34 cellular contexts compared by ENCODE assay signal in the genomic region with DNA sequence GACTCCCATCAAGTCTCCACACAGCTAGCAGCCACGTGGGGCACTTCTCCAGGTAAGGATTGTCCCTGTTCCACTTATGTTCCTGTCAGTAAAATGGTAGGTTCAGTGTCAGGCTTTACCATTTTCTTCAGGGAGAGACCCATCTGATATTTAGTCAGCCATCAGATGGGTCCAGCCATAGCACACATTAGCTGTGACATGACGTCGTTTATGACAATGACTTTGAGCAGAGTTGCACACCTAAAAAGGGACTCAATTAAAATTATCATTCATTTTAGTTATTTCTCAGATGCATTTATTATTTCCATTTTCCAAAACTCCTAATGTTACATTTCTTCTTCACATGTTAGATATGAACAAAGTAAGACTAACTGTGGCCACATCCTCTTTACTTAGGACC.
"Had no signal": no experiment of that assay in that cellular context is flagged by ENCODE, and none has a peak within 500 bp of the region (broad histone marks: within the 10 kb centered on the region; RNA-seq: fewer than 3 reads in every experiment).

No MANE protein-coding gene starts in this region.

- H3K27me3 ChIP-seq: MG63 had no signal

- H3K36me3 ChIP-seq: MG63 had no signal

- H3K4me3 ChIP-seq: MG63 had no signal

- DNase-seq: Karpas-422, Kasumi-1, MG63, MM.1S, MV-4-11, NCI-H1048, NCI-H1092, NCI-H1092 treated with DMSO at 0.1 percent for 48 hours, NCI-H1105, NCI-H1105 treated with DMSO at 0.1 percent for 48 hours, NCI-H1417, NCI-H1417 treated with DMSO at 0.1 percent for 48 hours, NCI-H1436, NCI-H1436 treated with DMSO at 0.1 percent for 48 hours, NCI-H146, NCI-H1694, NCI-H1694 treated with DMSO at 0.1 percent for 48 hours, NCI-H187, NCI-H187 treated with DMSO at 0.1 percent for 48 hours, NCI-H1930, NCI-H2029, NCI-H2029 treated with DMSO at 0.1 percent for 48 hours, NCI-H2081, NCI-H2081 treated with DMSO at 0.1 percent for 48 hours, NCI-H2107, NCI-H2171, NCI-H2171 treated with DMSO at 0.1 percent for 48 hours, NCI-H2227 treated with DMSO at 0.1 percent for 48 hours, NCI-H226, NCI-H345, NCI-H446, NCI-H446 treated with DMSO at 0.1 percent for 48 hours, NCI-H510A, NCI-H510A treated with DMSO at 0.1 percent for 48 hours had no signal

- H3K9me3 ChIP-seq: MG63 had no signal
